9 cellular contexts compared by ENCODE assay signal in genomic region chr3:15345051-15345607, GRCh38. TPM values are rescaled to one million over a fixed set of nuclear protein-coding genes. Genes with fewer than 3 reads are reported as not detected.
DNase-seq lines count a peak whose midpoint lies in the region; ATAC-seq and TF ChIP-seq lines count a peak whose summit lies in the region.
"Had no signal": no experiment of that assay in that cellular context is flagged by ENCODE, and none has a peak within 500 bp of the region (broad histone marks: within the 10 kb centered on the region; RNA-seq: fewer than 3 reads in every experiment).

No MANE protein-coding gene starts in this region.

- TF ChIP-seq POLR2A in spleen (IDR thresholded peaks at IDR 0.05), result no peak
- no peak for TF ChIP-seq POLR2A in breast epithelium (IDR thresholded peaks at IDR 0.05)

- H3K4me1 ChIP-seq in spleen (peaks cover 15 to 88% (median 56%) of the 10 kb centered on the region in 6 donors), breast epithelium (no peaks in the 10 kb centered on the region)

- H3K36me3 ChIP-seq in spleen, result no peaks in the 10 kb centered on the region
- no peaks in the 10 kb centered on the region for H3K36me3 ChIP-seq in breast epithelium

- 67 to 79% (median 75%) methylated on average over 4 of the region's 4 CpGs for WGBS in spleen, 5 donors

- H3K9me3 ChIP-seq in spleen (peaks cover 0 to 10% (median 0%) of the 10 kb centered on the region in 8 donors), breast epithelium (peaks cover 3 to 4% of the 10 kb centered on the region in 2 donors)

- TF ChIP-seq CTCF in spleen (IDR thresholded peaks at IDR 0.05 in 8 of 11, conservative IDR thresholded peaks at IDR 0.05 in 3 of 11), result no peak
- no peak for TF ChIP-seq CTCF in breast epithelium (IDR thresholded peaks at IDR 0.05)

- H3K27ac ChIP-seq in spleen (peak overlapping the region; percentile 60 to 90 (median 81)), breast epithelium (no peak overlapping the region)

- H3K27me3 ChIP-seq in spleen (replicated peaks in 1 of 7) (no peaks in the 10 kb centered on the region), breast epithelium (no peaks in the 10 kb centered on the region)

- DNase-seq in NCI-H748 treated with DMSO at 0.1 percent for 48 hours (lab: John Stamatoyannopoulos, UW) (peak; percentile 28), spleen (no peak), NCI-H1694 treated with DMSO at 0.1 percent for 48 hours (lab: John Stamatoyannopoulos, UW) (no peak), hypothalamus (lab: John Stamatoyannopoulos, UW) (no peak), breast epithelium (ENCODE audit: low spot score in 2 of 2) (no peak)
- DNase-seq in stimulated activated naive CD8-positive, alpha-beta T cell treated with anti-CD3 and anti-CD28 coated beads, Interleukin-15, Interleukin-2, amounts not matched to agents 100 U/mL and 50 U/mL, for 24 hours, result no peak
- DNase-seq: activated CD4-positive, CD25-positive, alpha-beta regulatory T cell had no signal

- H3K4me3 ChIP-seq in spleen (no peak overlapping the region), breast epithelium (no peak overlapping the region)

- intact Hi-C loops in spleen (cut with DNase I; ENCODE audit: low total_unique reads), result no loop called here
- intact Hi-C loops in breast epithelium (cut with DNase I; ENCODE audit: low total_unique reads), result no loop called here

- peak; percentile 18 for ATAC-seq in GM19395 (IDR thresholded peaks at IDR 0.05; ENCODE audit: unreplicated experiment)
- ATAC-seq in HG03103 (IDR thresholded peaks at IDR 0.05; ENCODE audit: low read depth, unreplicated experiment), result peak; percentile 10
- ATAC-seq in stimulated activated naive CD8-positive, alpha-beta T cell treated with anti-CD3 and anti-CD28 coated beads, Interleukin-15, Interleukin-2, amounts not matched to agents 100 U/mL and 50 U/mL, for 24 hours, result no peak

RNA-seq across cellular contexts. Expression of gene SH3BP5, which starts 12.7 kb away (rescaled TPM):
- total RNA-seq in spleen (10 to 100 TPM; 46.6 to 75.0 (median 62.3) TPM), breast epithelium (10 to 100 TPM; 56.9 to 96.2 (median 83.2) TPM)
- 10 to 100 TPM; 36.4 to 46.0 (median 39.7) TPM for polyA plus RNA-seq in spleen

Comparison
In these comparisons a context has a peak if more than half of its experiments do, and no peak if none do; other contexts are left out.
1. H3K27ac ChIP-seq: peak in spleen (8 of 8); none in breast epithelium (0 of 2).